ENCODE assay signal across 21 cellular contexts in the genomic region with DNA sequence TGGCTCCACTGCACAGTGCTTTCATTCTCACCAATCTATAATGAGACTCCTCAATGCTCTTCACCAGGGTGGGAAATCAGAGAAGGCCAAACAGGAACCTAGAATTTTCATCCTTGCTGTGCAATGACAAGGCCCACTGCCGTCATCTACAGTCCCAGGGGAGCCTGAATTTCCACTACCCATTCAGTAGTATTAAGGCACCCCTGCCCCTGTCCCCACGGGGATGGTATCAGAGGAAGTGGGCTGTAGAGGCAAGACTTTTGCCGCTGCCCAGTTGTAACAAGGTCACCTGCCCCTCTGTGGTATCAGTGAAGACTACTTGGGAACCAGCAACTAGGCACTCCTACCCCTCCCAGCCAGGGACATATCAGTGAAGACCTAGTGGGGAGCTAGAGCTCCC.
DNase-seq lines count a peak whose midpoint lies in the region; ATAC-seq and TF ChIP-seq lines count a peak whose summit lies in the region.
"Had no signal": no experiment of that assay in that cellular context is flagged by ENCODE, and none has a peak within 500 bp of the region (broad histone marks: within the 10 kb centered on the region; RNA-seq: fewer than 3 reads in every experiment).

No MANE protein-coding gene starts in this region.

- no peak for ATAC-seq in activated T-cell treated with anti-CD3 and anti-CD28 coated beads, Interleukin-2, amount 50 U/mL, for 4 hours
- ATAC-seq in HG03378 (IDR thresholded peaks at IDR 0.05; ENCODE audit: unreplicated experiment) (peak; percentile 63), right lobe of liver (no peak)
- ATAC-seq in stimulated activated naive B cell treated with anti-CD40 and anti-IgM and Interleukin-4, amounts not matched to agents 10 μg/mL and 1 μg/mL and 100 μg/mL, for 72 hours (replicated peaks): peak; percentile 97
- ATAC-seq: activated CD8-positive, alpha-beta T cell treated with anti-CD3 and anti-CD28 coated beads, Interleukin-2, amount 10 ng/mL, durations not matched to agents 7 days and 5 days had no signal

- TF ChIP-seq CTCF in chondrocyte (IDR thresholded peaks at IDR 0.05): no peak
- TF ChIP-seq CTCF in adrenal gland (IDR thresholded peaks at IDR 0.05): no peak
- TF ChIP-seq CTCF in right lobe of liver (IDR thresholded peaks at IDR 0.05): no peak

- H3K27me3 Mint-ChIP-seq in activated T-cell treated with anti-CD3 and anti-CD28 coated beads, Interleukin-2, amount 50 U/mL, for 4 hours (ENCODE audit: low read depth): no peaks in the 10 kb centered on the region
- peaks cover 28% of the 10 kb centered on the region for H3K27me3 Mint-ChIP-seq in chondrocyte (ENCODE audit: low read depth)
- H3K27me3 Mint-ChIP-seq in stimulated activated naive B cell treated with anti-CD40 and anti-IgM and Interleukin-4, amounts not matched to agents 10 μg/mL and 1 μg/mL and 100 μg/mL, for 72 hours: peaks cover 2 to 13% of the 10 kb centered on the region in 2 donors

- H3K4me1 ChIP-seq in adrenal gland (replicated peaks in 1 of 2): no peaks in the 10 kb centered on the region
- H3K4me1 ChIP-seq in right lobe of liver: no peaks in the 10 kb centered on the region
- H3K4me1 ChIP-seq: breast epithelium, upper lobe of left lung had no signal

- H3K27me3 ChIP-seq in adrenal gland (peaks cover 5% of the 10 kb centered on the region), right lobe of liver (no peaks in the 10 kb centered on the region)
- H3K27me3 ChIP-seq: breast epithelium, upper lobe of left lung had no signal

- no peak for TF ChIP-seq POLR2A in adrenal gland (IDR thresholded peaks at IDR 0.05)
- no peak for TF ChIP-seq POLR2A in right lobe of liver (IDR thresholded peaks at IDR 0.05)

- no peak overlapping the region for H3K27ac ChIP-seq in adrenal gland
- H3K27ac ChIP-seq in right lobe of liver: no peak overlapping the region
- H3K27ac ChIP-seq: breast epithelium, hepatocyte, PC-9, upper lobe of left lung had no signal

- peak; percentile 11 for DNase-seq in activated T-cell treated with anti-CD3 and anti-CD28 coated beads, Interleukin-2, amount 50 U/mL, for 1 hour
- DNase-seq in activated T-cell treated with anti-CD3 and anti-CD28 coated beads, Interleukin-2, amount 50 U/mL, for 4 hours: no peak
- DNase-seq in chondrocyte (ENCODE audit: low spot score) (peak; percentile 42), adrenal gland (no peak), right lobe of liver (no peak), SW480 (ENCODE audit: low spot score) (no peak)
- peak; percentile 83 for DNase-seq in stimulated activated naive B cell treated with anti-CD40 and anti-IgM and Interleukin-4, amounts not matched to agents 10 μg/mL and 1 μg/mL and 100 μg/mL, for 72 hours
- DNase-seq: activated CD8-positive, alpha-beta T cell treated with anti-CD3 and anti-CD28 coated beads, Interleukin-2, amount 10 ng/mL, durations not matched to agents 7 days and 5 days; activated T-cell treated with anti-CD3 and anti-CD28 coated beads for 4 hours; effector memory CD4-positive, alpha-beta T cell; foreskin fibroblast; GDM1; NCI-H1417; PC-9; SHP77 treated with DMSO at 0.1 percent for 48 hours; stimulated activated CD8-positive, alpha-beta memory T cell treated with anti-CD3 and anti-CD28 coated beads, Interleukin-4, amount 100 ng/mL, for 48 hours; upper lobe of left lung had no signal

- H3K4me3 Mint-ChIP-seq in activated T-cell treated with anti-CD3 and anti-CD28 coated beads, Interleukin-2, amount 50 U/mL, for 4 hours: no peak overlapping the region
- no peak overlapping the region for H3K4me3 Mint-ChIP-seq in chondrocyte (ENCODE audit: unreplicated experiment)
- H3K4me3 Mint-ChIP-seq in stimulated activated naive B cell treated with anti-CD40 and anti-IgM and Interleukin-4, amounts not matched to agents 10 μg/mL and 1 μg/mL and 100 μg/mL, for 72 hours: no peak overlapping the region
- H3K4me3 Mint-ChIP-seq: activated CD8-positive, alpha-beta T cell treated with anti-CD3 and anti-CD28 coated beads, Interleukin-2, amount 10 ng/mL, durations not matched to agents 7 days and 5 days; neural crest cell had no signal

- 79 to 94% (median 89%) methylated on average over 3 of the region's 3 CpGs for WGBS in adrenal gland, 4 donors
- 81% methylated on average over 3 of the region's 3 CpGs for WGBS in right lobe of liver (ENCODE audit: insufficient coverage, low coverage, low lambda C conversion rate, missing lambda C conversion rate)

- H3K9me3 Mint-ChIP-seq in activated T-cell treated with anti-CD3 and anti-CD28 coated beads, Interleukin-2, amount 50 U/mL, for 4 hours: no peaks in the 10 kb centered on the region
- no peaks in the 10 kb centered on the region for H3K9me3 Mint-ChIP-seq in chondrocyte (ENCODE audit: low read depth)
- H3K9me3 Mint-ChIP-seq in stimulated activated naive B cell treated with anti-CD40 and anti-IgM and Interleukin-4, amounts not matched to agents 10 μg/mL and 1 μg/mL and 100 μg/mL, for 72 hours: no peaks in the 10 kb centered on the region
- H3K9me3 Mint-ChIP-seq: neural crest cell had no signal

- H3K36me3 ChIP-seq in adrenal gland (replicated peaks in 1 of 2) (no peaks in the 10 kb centered on the region), right lobe of liver (no peaks in the 10 kb centered on the region)
- H3K36me3 ChIP-seq: breast epithelium, upper lobe of left lung had no signal

- H3K4me1 Mint-ChIP-seq in activated T-cell treated with anti-CD3 and anti-CD28 coated beads, Interleukin-2, amount 50 U/mL, for 4 hours (ENCODE audit: low read depth): peaks cover under 1% of the 10 kb centered on the region
- H3K4me1 Mint-ChIP-seq in chondrocyte (ENCODE audit: low read depth): peaks cover 7% of the 10 kb centered on the region
- H3K4me1 Mint-ChIP-seq in stimulated activated naive B cell treated with anti-CD40 and anti-IgM and Interleukin-4, amounts not matched to agents 10 μg/mL and 1 μg/mL and 100 μg/mL, for 72 hours: peaks cover 0 to under 1% of the 10 kb centered on the region in 2 donors
- H3K4me1 Mint-ChIP-seq: neural crest cell had no signal

- H3K9me3 ChIP-seq in adrenal gland (replicated peaks in 1 of 3) (peaks cover 0 to 4% (median 0%) of the 10 kb centered on the region in 3 donors), right lobe of liver (no peaks in the 10 kb centered on the region)
- H3K9me3 ChIP-seq: breast epithelium, upper lobe of left lung had no signal

- H3K36me3 Mint-ChIP-seq in activated T-cell treated with anti-CD3 and anti-CD28 coated beads, Interleukin-2, amount 50 U/mL, for 4 hours (ENCODE audit: insufficient read depth): no peaks in the 10 kb centered on the region
- H3K36me3 Mint-ChIP-seq in chondrocyte (ENCODE audit: low read depth): no peaks in the 10 kb centered on the region
- H3K36me3 Mint-ChIP-seq in stimulated activated naive B cell treated with anti-CD40 and anti-IgM and Interleukin-4, amounts not matched to agents 10 μg/mL and 1 μg/mL and 100 μg/mL, for 72 hours: no peaks in the 10 kb centered on the region

- intact Hi-C loops in adrenal gland (cut with DNase I): no loop called here
- intact Hi-C loops in right lobe of liver (cut with DNase I): no loop called here

- H3K27ac Mint-ChIP-seq in chondrocyte (ENCODE audit: unreplicated experiment): no peak overlapping the region
- no peak overlapping the region for H3K27ac Mint-ChIP-seq in stimulated activated naive B cell treated with anti-CD40 and anti-IgM and Interleukin-4, amounts not matched to agents 10 μg/mL and 1 μg/mL and 100 μg/mL, for 72 hours
- H3K27ac Mint-ChIP-seq: activated CD8-positive, alpha-beta T cell treated with anti-CD3 and anti-CD28 coated beads, Interleukin-2, amount 10 ng/mL, durations not matched to agents 7 days and 5 days had no signal

- H3K4me3 ChIP-seq in adrenal gland (no peak overlapping the region), right lobe of liver (no peak overlapping the region)
- H3K4me3 ChIP-seq: breast epithelium, hepatocyte, PC-9, upper lobe of left lung had no signal

Comparison
In these comparisons a context has a peak if more than half of its experiments do, and no peak if none do; other contexts are left out.
1. DNase-seq: peak in activated T-cell treated with anti-CD3 and anti-CD28 coated beads, Interleukin-2, amount 50 U/mL, for 1 hour (single experiment), chondrocyte (single experiment) and stimulated activated naive B cell treated with anti-CD40 and anti-IgM and Interleukin-4, amounts not matched to agents 10 μg/mL and 1 μg/mL and 100 μg/mL, for 72 hours (single experiment); none in activated T-cell treated with anti-CD3 and anti-CD28 coated beads, Interleukin-2, amount 50 U/mL, for 4 hours (single experiment), adrenal gland (0 of 7), right lobe of liver (0 of 3) and SW480 (single experiment).
2. ATAC-seq: peak in HG03378 (single experiment) and stimulated activated naive B cell treated with anti-CD40 and anti-IgM and Interleukin-4, amounts not matched to agents 10 μg/mL and 1 μg/mL and 100 μg/mL, for 72 hours (2 of 2); none in activated T-cell treated with anti-CD3 and anti-CD28 coated beads, Interleukin-2, amount 50 U/mL, for 4 hours (0 of 2) and right lobe of liver (0 of 4).